In the genomic region with DNA sequence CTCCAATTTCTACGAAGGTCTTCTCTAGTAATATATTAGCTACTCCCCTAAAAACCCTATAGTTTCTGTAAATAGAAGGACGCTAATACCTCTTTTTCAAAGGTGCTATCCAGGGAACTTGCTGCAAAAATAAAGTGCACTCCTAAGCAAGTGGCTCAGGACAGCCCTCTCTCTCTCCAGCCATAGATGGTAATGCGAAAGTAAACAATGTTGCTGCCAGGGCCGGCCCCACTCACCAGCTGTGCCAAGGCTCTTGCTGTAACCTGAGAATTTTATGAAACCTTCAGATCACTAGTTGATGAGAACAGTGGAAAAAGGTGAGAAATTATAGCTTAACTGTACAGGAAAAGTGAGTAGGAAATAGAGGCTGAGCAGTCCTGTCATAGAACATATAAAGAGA, we compare ENCODE assay signal across 13 cellular contexts. TPM values are rescaled to one million over a fixed set of nuclear protein-coding genes. Genes with fewer than 3 reads are reported as not detected.
DNase-seq lines count a peak whose midpoint lies in the region; ATAC-seq, FAIRE-seq and TF ChIP-seq lines count a peak whose summit lies in the region.
"Had no signal": no experiment of that assay in that cellular context is flagged by ENCODE, and none has a peak within 500 bp of the region (broad histone marks: within the 10 kb centered on the region; RNA-seq: fewer than 3 reads in every experiment).

No MANE protein-coding gene starts in this region.

- H3K27ac Mint-ChIP-seq in activated T-helper 2 cell treated with anti-CD3 and anti-CD28 coated beads, Interferon-gamma antibody, Interleukin-2, Interleukin-4, amounts not matched to agents 10 μg/mL and 5 μg/mL and 100 μg/mL, durations not matched to agents 14 hours and 24 hours and 36 hours, result no peak overlapping the region

- ATAC-seq in RWPE2 (ENCODE audit: low read depth) (peak; percentile 92), upper lobe of right lung (peak; percentile 93), foreskin keratinocyte (no peak)

- no peaks in the 10 kb centered on the region for H3K36me3 Mint-ChIP-seq in activated T-helper 2 cell treated with anti-CD3 and anti-CD28 coated beads, Interferon-gamma antibody, Interleukin-2, Interleukin-4, amounts not matched to agents 10 μg/mL and 5 μg/mL and 100 μg/mL, durations not matched to agents 14 hours and 24 hours and 36 hours (ENCODE audit: low read depth)

- no peaks in the 10 kb centered on the region for H4K20me1 ChIP-seq in keratinocyte (ENCODE audit: control insufficient read depth, extremely low read depth, insufficient read depth, low read length)

- H3K4me1 Mint-ChIP-seq in activated T-helper 2 cell treated with anti-CD3 and anti-CD28 coated beads, Interferon-gamma antibody, Interleukin-2, Interleukin-4, amounts not matched to agents 10 μg/mL and 5 μg/mL and 100 μg/mL, durations not matched to agents 14 hours and 24 hours and 36 hours (ENCODE audit: low read depth), result no peaks in the 10 kb centered on the region

- intact Hi-C loops in upper lobe of right lung (cut with DNase I), result no loop called here
- intact Hi-C loops in activated T-helper 2 cell treated with anti-CD3 and anti-CD28 coated beads, Interferon-gamma antibody, Interleukin-2, Interleukin-4, amounts not matched to agents 10 μg/mL and 5 μg/mL and 100 μg/mL, durations not matched to agents 14 hours and 24 hours and 36 hours (cut with micrococcal nuclease), result no loop called here

- H3K9ac ChIP-seq in keratinocyte (ENCODE audit: control insufficient read depth, extremely low read depth, insufficient read depth, low read length), result no peak overlapping the region

- H3K9me3 Mint-ChIP-seq in activated T-helper 2 cell treated with anti-CD3 and anti-CD28 coated beads, Interferon-gamma antibody, Interleukin-2, Interleukin-4, amounts not matched to agents 10 μg/mL and 5 μg/mL and 100 μg/mL, durations not matched to agents 14 hours and 24 hours and 36 hours, result peaks cover 6% of the 10 kb centered on the region

- no peak overlapping the region for H3K4me3 ChIP-seq in RWPE2 (ENCODE audit: severe bottlenecking)
- H3K4me3 ChIP-seq in keratinocyte (ENCODE audit: control insufficient read depth in 2 of 3, extremely low read depth in 1 of 3, insufficient read depth in 2 of 3, low read depth in 1 of 3, low read length in 3 of 3), result peak overlapping the region in 1 of 3 experiments; percentile 35
- H3K4me3 ChIP-seq in upper lobe of right lung, result no peak overlapping the region

- H3K4me3 Mint-ChIP-seq in activated T-helper 2 cell treated with anti-CD3 and anti-CD28 coated beads, Interferon-gamma antibody, Interleukin-2, Interleukin-4, amounts not matched to agents 10 μg/mL and 5 μg/mL and 100 μg/mL, durations not matched to agents 14 hours and 24 hours and 36 hours (ENCODE audit: low read depth), result no peak overlapping the region

- no peaks in the 10 kb centered on the region for H3K27me3 Mint-ChIP-seq in activated T-helper 2 cell treated with anti-CD3 and anti-CD28 coated beads, Interferon-gamma antibody, Interleukin-2, Interleukin-4, amounts not matched to agents 10 μg/mL and 5 μg/mL and 100 μg/mL, durations not matched to agents 14 hours and 24 hours and 36 hours (ENCODE audit: low read depth)

- peak overlapping the region; percentile 19 for H3K4me2 ChIP-seq in keratinocyte (ENCODE audit: control insufficient read depth, extremely low read depth, insufficient read depth, low read depth, low read length)

- TF ChIP-seq CTCF in RWPE2 (IDR thresholded peaks at IDR 0.05; ENCODE audit: poor library complexity, severe bottlenecking) (no peak), keratinocyte (optimal IDR thresholded peaks at IDR 0.05 in 1 of 3, IDR thresholded peaks at IDR 0.05 in 1 of 3, conservative IDR thresholded peaks at IDR 0.05 in 1 of 3; ENCODE audit: extremely low read depth in 1 of 3, insufficient read depth in 2 of 3, low read length in 3 of 3) (no peak), upper lobe of right lung (IDR thresholded peaks at IDR 0.05) (no peak), foreskin keratinocyte (conservative IDR thresholded peaks at IDR 0.05) (no peak)

- H3K9me1 ChIP-seq in keratinocyte (ENCODE audit: control insufficient read depth, extremely low read depth, insufficient read depth, low read length), result no peaks in the 10 kb centered on the region

- no peak overlapping the region for H2AFZ ChIP-seq in keratinocyte (ENCODE audit: control insufficient read depth, low read length)

- FAIRE-seq in keratinocyte (lab: Jason Lieb, UNC), result no peak
- FAIRE-seq: colon, H54 had no signal

- no peaks in the 10 kb centered on the region for H3K79me2 ChIP-seq in keratinocyte (ENCODE audit: control insufficient read depth, insufficient read depth, low read length)

- no peaks in the 10 kb centered on the region for H3K36me3 ChIP-seq in RWPE2 (ENCODE audit: low read depth)
- no peaks in the 10 kb centered on the region for H3K36me3 ChIP-seq in keratinocyte (ENCODE audit: control insufficient read depth in 2 of 2, extremely low read depth in 1 of 2, insufficient read depth in 2 of 2, low read length in 2 of 2)
- no peaks in the 10 kb centered on the region for H3K36me3 ChIP-seq in upper lobe of right lung

- H3K27ac ChIP-seq in RWPE2 (ENCODE audit: poor library complexity, severe bottlenecking) (no peak overlapping the region), keratinocyte (ENCODE audit: control insufficient read depth, insufficient read depth, low read length) (no peak overlapping the region), upper lobe of right lung (no peak overlapping the region), foreskin keratinocyte (no peak overlapping the region)

- DNase-seq in NCI-H510A treated with DMSO at 0.1 percent for 48 hours (lab: John Stamatoyannopoulos, UW) (peak; percentile 2), NCI-H510A (lab: John Stamatoyannopoulos, UW) (no peak), RWPE2 (ENCODE audit: low spot score) (no peak), keratinocyte (ENCODE audit: low read depth, low spot score) (no peak), upper lobe of right lung (peak; percentile 85), foreskin keratinocyte (no peak), SW 1271 (lab: John Stamatoyannopoulos, UW) (no peak)
- no peak for DNase-seq in activated T-helper 2 cell treated with anti-CD3 and anti-CD28 coated beads, Interferon-gamma antibody, Interleukin-2, Interleukin-4, amounts not matched to agents 10 μg/mL and 5 μg/mL and 100 μg/mL, durations not matched to agents 14 hours and 24 hours and 36 hours (ENCODE audit: low spot score)
- DNase-seq: activated CD8-positive, alpha-beta memory T cell treated with anti-CD3 and anti-CD28 coated beads, Interleukin-2, amount 50 U/mL, for 48 hours had no signal

- peaks cover 3% of the 10 kb centered on the region for H3K9me3 ChIP-seq in RWPE2 (ENCODE audit: severe bottlenecking)
- no peaks in the 10 kb centered on the region for H3K9me3 ChIP-seq in keratinocyte (ENCODE audit: control insufficient read depth, low read depth, low read length)
- H3K9me3 ChIP-seq in upper lobe of right lung, result no peaks in the 10 kb centered on the region

- H3K4me1 ChIP-seq in RWPE2 (ENCODE audit: insufficient read depth, poor library complexity, severe bottlenecking), result no peaks in the 10 kb centered on the region
- H3K4me1 ChIP-seq in keratinocyte (ENCODE audit: control insufficient read depth, extremely low read depth, insufficient read depth, low read length), result no peaks in the 10 kb centered on the region
- no peaks in the 10 kb centered on the region for H3K4me1 ChIP-seq in upper lobe of right lung
- H3K4me1 ChIP-seq in foreskin keratinocyte, result no peaks in the 10 kb centered on the region

- dilution Hi-C loops in keratinocyte (cut with MboI; ENCODE audit: extremely low pct_ligation_motif_present, low sequenced_read_pairs), result no loop called here

- H3K27me3 ChIP-seq in RWPE2 (ENCODE audit: insufficient read depth, poor library complexity, severe bottlenecking) (no peaks in the 10 kb centered on the region), keratinocyte (ENCODE audit: control insufficient read depth, extremely low read depth, insufficient read depth, low read length) (no peaks in the 10 kb centered on the region), upper lobe of right lung (no peaks in the 10 kb centered on the region), foreskin keratinocyte (no peaks in the 10 kb centered on the region)

RNA-seq across cellular contexts. Expression of a gene that starts 10.9 kb away (rescaled TPM):
- polyA plus RNA-seq in keratinocyte (not detected in 3 replicates), foreskin keratinocyte (not detected in 2 replicates)
- polyA plus RNA-seq in keratinocyte (2011; ENCODE audit: low read depth), result not detected
- not detected in 2 replicates for polyA plus RNA-seq in keratinocyte (2011; cell fraction: cytosol; rRNA removed)
- polyA plus RNA-seq in keratinocyte (2011; cell fraction: nucleus; rRNA removed), result not detected in 2 replicates
- not detected in 2 replicates for polyA plus RNA-seq in keratinocyte (2012; ENCODE audit: low replicate concordance)
- not detected in 3 replicates for polyA minus RNA-seq in keratinocyte
- not detected for polyA minus RNA-seq in keratinocyte (2011; cell fraction: cytosol; rRNA and poly(A)+ RNA removed)
- not detected in 2 replicates for polyA minus RNA-seq in keratinocyte (2011; cell fraction: nucleus; rRNA and poly(A)+ RNA removed)
- total RNA-seq in upper lobe of right lung (not detected), foreskin keratinocyte (not detected in 2 replicates)
- total RNA-seq in activated T-helper 2 cell treated with anti-CD3 and anti-CD28 coated beads, Interferon-gamma antibody, Interleukin-2, Interleukin-4, amounts not matched to agents 10 μg/mL and 5 μg/mL and 100 μg/mL, durations not matched to agents 14 hours and 24 hours and 36 hours, result not detected in 2 replicates
- total RNA-seq: lung microvascular endothelial cell, RPMI7951 had no signal

RNA-seq across cellular contexts. Expression of a gene that starts 40.5 kb away (rescaled TPM):
- polyA plus RNA-seq in keratinocyte (not detected in 3 replicates), foreskin keratinocyte (not detected in 2 replicates)
- not detected for polyA plus RNA-seq in keratinocyte (2011; ENCODE audit: low read depth)
- polyA plus RNA-seq in keratinocyte (2011; cell fraction: cytosol; rRNA removed), result 0.17 TPM in 1 of 2 replicates, not detected in the other
- polyA plus RNA-seq in keratinocyte (2011; cell fraction: nucleus; rRNA removed), result not detected in 2 replicates
- polyA plus RNA-seq in keratinocyte (2012; ENCODE audit: low replicate concordance), result not detected in 2 replicates
- not detected in 3 replicates for polyA minus RNA-seq in keratinocyte
- not detected for polyA minus RNA-seq in keratinocyte (2011; cell fraction: cytosol; rRNA and poly(A)+ RNA removed)
- not detected in 2 replicates for polyA minus RNA-seq in keratinocyte (2011; cell fraction: nucleus; rRNA and poly(A)+ RNA removed)
- total RNA-seq in upper lobe of right lung (not detected), foreskin keratinocyte (not detected in 2 replicates)
- total RNA-seq in activated T-helper 2 cell treated with anti-CD3 and anti-CD28 coated beads, Interferon-gamma antibody, Interleukin-2, Interleukin-4, amounts not matched to agents 10 μg/mL and 5 μg/mL and 100 μg/mL, durations not matched to agents 14 hours and 24 hours and 36 hours, result not detected in 2 replicates
- total RNA-seq: lung microvascular endothelial cell, RPMI7951 had no signal

RNA-seq across cellular contexts. Expression of a gene that starts 49.5 kb away (rescaled TPM):
- polyA plus RNA-seq in keratinocyte, result not detected in 3 replicates
- polyA plus RNA-seq in keratinocyte (2011; ENCODE audit: low read depth), result not detected
- polyA plus RNA-seq in keratinocyte (2011; cell fraction: cytosol; rRNA removed), result not detected in 2 replicates
- polyA plus RNA-seq in keratinocyte (2011; cell fraction: nucleus; rRNA removed), result not detected in 2 replicates
- not detected in 2 replicates for polyA plus RNA-seq in keratinocyte (2012; ENCODE audit: low replicate concordance)
- not detected in 3 replicates for polyA minus RNA-seq in keratinocyte
- not detected for polyA minus RNA-seq in keratinocyte (2011; cell fraction: cytosol; rRNA and poly(A)+ RNA removed)
- not detected in 2 replicates for polyA minus RNA-seq in keratinocyte (2011; cell fraction: nucleus; rRNA and poly(A)+ RNA removed)
- not detected for total RNA-seq in upper lobe of right lung
- not detected in 2 replicates for total RNA-seq in foreskin keratinocyte
- polyA plus RNA-seq in foreskin keratinocyte, result not detected in 2 replicates
- not detected in 2 replicates for total RNA-seq in activated T-helper 2 cell treated with anti-CD3 and anti-CD28 coated beads, Interferon-gamma antibody, Interleukin-2, Interleukin-4, amounts not matched to agents 10 μg/mL and 5 μg/mL and 100 μg/mL, durations not matched to agents 14 hours and 24 hours and 36 hours
- total RNA-seq: lung microvascular endothelial cell, RPMI7951 had no signal

Comparison
In these comparisons a context has a peak if more than half of its experiments do, and no peak if none do; other contexts are left out.
1. DNase-seq: peak in NCI-H510A treated with DMSO at 0.1 percent for 48 hours (single experiment) and upper lobe of right lung (single experiment); none in NCI-H510A (single experiment), RWPE2 (single experiment), keratinocyte (single experiment), foreskin keratinocyte (0 of 2), SW 1271 (0 of 2) and activated T-helper 2 cell treated with anti-CD3 and anti-CD28 coated beads, Interferon-gamma antibody, Interleukin-2, Interleukin-4, amounts not matched to agents 10 μg/mL and 5 μg/mL and 100 μg/mL, durations not matched to agents 14 hours and 24 hours and 36 hours (single experiment).